In the genomic region with DNA sequence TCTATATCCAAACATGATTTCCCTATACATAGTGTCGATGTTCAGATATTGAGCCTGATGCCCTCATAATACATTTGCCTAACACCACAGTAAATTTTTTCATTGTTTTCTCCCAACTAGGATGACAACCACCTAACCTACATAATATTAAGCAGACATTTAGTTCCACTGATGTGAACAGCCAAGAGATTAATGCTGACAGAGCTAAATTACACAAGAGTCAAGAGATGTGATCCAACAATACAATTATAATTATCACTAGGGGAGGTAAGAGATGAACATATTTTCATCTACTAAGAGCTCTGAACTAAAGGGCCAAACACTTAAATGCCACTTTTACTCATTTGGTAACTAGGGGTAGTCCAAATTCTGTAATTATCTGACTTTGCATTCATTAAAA, we compare ENCODE assay signal across 2 cellular contexts.
TF ChIP-seq lines count a peak whose summit lies in the region.

No MANE protein-coding gene starts in this region.

TF ChIP-seq in IMR-90, 13 proteins besides CTCF, POLR2A, EP300 and RAD21:
- TF ChIP-seq SMC3 (IDR thresholded peaks at IDR 0.05; ENCODE audit: low read depth, low read length) (no peak), BHLHE40 (IDR thresholded peaks at IDR 0.05; ENCODE audit: low read depth, low read length) (no peak), NFE2L2 (IDR thresholded peaks at IDR 0.05; ENCODE audit: low read depth, low read length) (no peak), MAZ (IDR thresholded peaks at IDR 0.05; ENCODE audit: borderline replicate concordance, low read depth, low read length) (no peak), MAFK (IDR thresholded peaks at IDR 0.05; ENCODE audit: low read depth, low read length) (peak; percentile 88), RCOR1 (IDR thresholded peaks at IDR 0.05; ENCODE audit: insufficient replicate concordance, low read length) (no peak)
- TF ChIP-seq, protein P1, sequence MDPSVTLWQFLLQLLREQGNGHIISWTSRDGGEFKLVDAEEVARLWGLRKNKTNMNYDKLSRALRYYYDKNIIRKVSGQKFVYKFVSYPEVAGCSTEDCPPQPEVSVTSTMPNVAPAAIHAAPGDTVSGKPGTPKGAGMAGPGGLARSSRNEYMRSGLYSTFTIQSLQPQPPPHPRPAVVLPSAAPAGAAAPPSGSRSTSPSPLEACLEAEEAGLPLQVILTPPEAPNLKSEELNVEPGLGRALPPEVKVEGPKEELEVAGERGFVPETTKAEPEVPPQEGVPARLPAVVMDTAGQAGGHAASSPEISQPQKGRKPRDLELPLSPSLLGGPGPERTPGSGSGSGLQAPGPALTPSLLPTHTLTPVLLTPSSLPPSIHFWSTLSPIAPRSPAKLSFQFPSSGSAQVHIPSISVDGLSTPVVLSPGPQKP (IDR thresholded peaks at IDR 0.05; ENCODE audit: borderline replicate concordance, low read depth, low read length) = no peak
- TF ChIP-seq, protein P2, sequence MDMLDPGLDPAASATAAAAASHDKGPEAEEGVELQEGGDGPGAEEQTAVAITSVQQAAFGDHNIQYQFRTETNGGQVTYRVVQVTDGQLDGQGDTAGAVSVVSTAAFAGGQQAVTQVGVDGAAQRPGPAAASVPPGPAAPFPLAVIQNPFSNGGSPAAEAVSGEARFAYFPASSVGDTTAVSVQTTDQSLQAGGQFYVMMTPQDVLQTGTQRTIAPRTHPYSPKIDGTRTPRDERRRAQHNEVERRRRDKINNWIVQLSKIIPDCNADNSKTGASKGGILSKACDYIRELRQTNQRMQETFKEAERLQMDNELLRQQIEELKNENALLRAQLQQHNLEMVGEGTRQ (IDR thresholded peaks at IDR 0.05; ENCODE audit: low read depth, low read length) = no peak

TF ChIP-seq in H1, 55 proteins besides CTCF, POLR2A, EP300 and RAD21:
- TF ChIP-seq SUZ12 (IDR thresholded peaks at IDR 0.05; ENCODE audit: low read length) (no peak), MAFK (IDR thresholded peaks at IDR 0.05; ENCODE audit: low read depth, low read length) (peak; percentile 44; the same call in 1 of the 2 replicates)
